ENCODE assay signal across 8 cellular contexts in genomic region chr6:99521557-99522286, GRCh38. TPM values are rescaled to one million over a fixed set of nuclear protein-coding genes. Genes with fewer than 3 reads are reported as not detected.
DNase-seq lines count a peak whose midpoint lies in the region; ATAC-seq and TF ChIP-seq lines count a peak whose summit lies in the region.

No MANE protein-coding gene starts in this region.

- H3K36me3 ChIP-seq in OCI-LY3 (replicated peaks; ENCODE audit: low read depth, low read length), result no peaks in the 10 kb centered on the region
- H3K36me3 ChIP-seq in effector memory CD4-positive, alpha-beta T cell (ENCODE audit: control insufficient read depth, insufficient read depth, low read length), result no peaks in the 10 kb centered on the region

- H3K9me3 ChIP-seq in OCI-LY3 (ENCODE audit: insufficient read depth, low read length), result no peaks in the 10 kb centered on the region
- H3K9me3 ChIP-seq in effector memory CD4-positive, alpha-beta T cell (ENCODE audit: control insufficient read depth, low read length), result no peaks in the 10 kb centered on the region

- peak overlapping the region; percentile 90 for H3K9ac ChIP-seq in OCI-LY3 (ENCODE audit: low read length)

- H4K20me1 ChIP-seq in OCI-LY3 (ENCODE audit: insufficient read depth, low read length), result no peaks in the 10 kb centered on the region

- H3K4me3 ChIP-seq in GM12875 (ENCODE audit: low read depth, low read length) (peak overlapping the region; percentile 56), OCI-LY3 (ENCODE audit: low read length) (peak overlapping the region; percentile 95)
- H3K4me3 ChIP-seq in effector memory CD4-positive, alpha-beta T cell (ENCODE audit: insufficient read depth, low read depth, low read length, poor library complexity, severe bottlenecking), result peak overlapping the region; percentile 76

- no peaks in the 10 kb centered on the region for H3K79me2 ChIP-seq in OCI-LY3 (ENCODE audit: low read length)

- H3K9me3 Mint-ChIP-seq in mesothelial cell of epicardium, result peaks cover 4% of the 10 kb centered on the region

- H3K4me1 ChIP-seq in OCI-LY3 (ENCODE audit: low read length), result 0 out of 2 replicates have a peak, but pooled peaks cover 9% of the 10 kb centered on the region
- H3K4me1 ChIP-seq in effector memory CD4-positive, alpha-beta T cell (ENCODE audit: control insufficient read depth, insufficient read depth, low read length, poor library complexity, severe bottlenecking), result peaks cover 4% of the 10 kb centered on the region

- H3K27ac ChIP-seq in 22Rv1 (peak overlapping the region; percentile 82), OCI-LY3 (ENCODE audit: low read length) (peak overlapping the region; percentile 63)
- peak overlapping the region; percentile 52 for H3K27ac ChIP-seq in effector memory CD4-positive, alpha-beta T cell (ENCODE audit: insufficient read depth, low read length, poor library complexity, severe bottlenecking)

- no peak for DNase-seq in effector memory CD4-positive, alpha-beta T cell
- DNase-seq in mesothelial cell of epicardium (ENCODE audit: low spot score in 2 of 2, unreplicated experiment in 2 of 2) (peak in 1 of 2 experiments; percentile 43), NCI-H1694 treated with DMSO at 0.1 percent for 48 hours (lab: John Stamatoyannopoulos, UW) (no peak)
- no peak for DNase-seq in stimulated activated CD4-positive, alpha-beta T cell treated with anti-CD3 and anti-CD28 coated beads, Interleukin-2, amount 100 ng/mL, for 24 hours

- peak overlapping the region; percentile 99 for H3K27ac Mint-ChIP-seq in mesothelial cell of epicardium

- peak; percentile 25 for ATAC-seq in HG02870 (IDR thresholded peaks at IDR 0.05; ENCODE audit: unreplicated experiment)

- H3K4me1 Mint-ChIP-seq in mesothelial cell of epicardium, result peaks cover 8% of the 10 kb centered on the region

- peak overlapping the region; percentile 98 for H3K4me3 Mint-ChIP-seq in mesothelial cell of epicardium

- no peak for TF ChIP-seq CTCF in 22Rv1 (IDR thresholded peaks at IDR 0.05)
- TF ChIP-seq CTCF in GM12875 (IDR thresholded peaks at IDR 0.05; ENCODE audit: borderline replicate concordance, insufficient read depth, low read depth, low read length), result no peak
- TF ChIP-seq CTCF in OCI-LY3 (IDR thresholded peaks at IDR 0.05; ENCODE audit: low read depth, low read length), result no peak
- TF ChIP-seq CTCF in mesothelial cell of epicardium (IDR thresholded peaks at IDR 0.05; ENCODE audit: unreplicated experiment), result no peak

- peak overlapping the region; percentile 96; the same call in 1 of the 2 replicates for H2AFZ ChIP-seq in OCI-LY3 (ENCODE audit: low read depth, low read length)

- H3K27me3 Mint-ChIP-seq in mesothelial cell of epicardium (ENCODE audit: low read depth), result no peaks in the 10 kb centered on the region

- peak overlapping the region; percentile 62 for H3K4me2 ChIP-seq in OCI-LY3 (ENCODE audit: low read length)

- H3K36me3 Mint-ChIP-seq in mesothelial cell of epicardium, result no peaks in the 10 kb centered on the region

- H3K27me3 ChIP-seq in OCI-LY3 (ENCODE audit: low read depth, low read length), result no peaks in the 10 kb centered on the region
- H3K27me3 ChIP-seq in effector memory CD4-positive, alpha-beta T cell (replicated peaks; ENCODE audit: control insufficient read depth, insufficient read depth, low read length, poor library complexity, severe bottlenecking), result no peaks in the 10 kb centered on the region

RNA-seq across cellular contexts. Expression of gene USP45, which starts 6.5 kb away (rescaled TPM):
- total RNA-seq in mesothelial cell of epicardium, result 14.0 to 17.1 TPM (median 17.0 TPM) in 3 replicates

RNA-seq across cellular contexts. Expression of gene CCNC, which starts 46.7 kb away (rescaled TPM):
- total RNA-seq in mesothelial cell of epicardium, result 51.9 to 55.5 TPM (median 54.3 TPM) in 3 replicates
